ENCODE assay signal across 8 cellular contexts in the genomic region with DNA sequence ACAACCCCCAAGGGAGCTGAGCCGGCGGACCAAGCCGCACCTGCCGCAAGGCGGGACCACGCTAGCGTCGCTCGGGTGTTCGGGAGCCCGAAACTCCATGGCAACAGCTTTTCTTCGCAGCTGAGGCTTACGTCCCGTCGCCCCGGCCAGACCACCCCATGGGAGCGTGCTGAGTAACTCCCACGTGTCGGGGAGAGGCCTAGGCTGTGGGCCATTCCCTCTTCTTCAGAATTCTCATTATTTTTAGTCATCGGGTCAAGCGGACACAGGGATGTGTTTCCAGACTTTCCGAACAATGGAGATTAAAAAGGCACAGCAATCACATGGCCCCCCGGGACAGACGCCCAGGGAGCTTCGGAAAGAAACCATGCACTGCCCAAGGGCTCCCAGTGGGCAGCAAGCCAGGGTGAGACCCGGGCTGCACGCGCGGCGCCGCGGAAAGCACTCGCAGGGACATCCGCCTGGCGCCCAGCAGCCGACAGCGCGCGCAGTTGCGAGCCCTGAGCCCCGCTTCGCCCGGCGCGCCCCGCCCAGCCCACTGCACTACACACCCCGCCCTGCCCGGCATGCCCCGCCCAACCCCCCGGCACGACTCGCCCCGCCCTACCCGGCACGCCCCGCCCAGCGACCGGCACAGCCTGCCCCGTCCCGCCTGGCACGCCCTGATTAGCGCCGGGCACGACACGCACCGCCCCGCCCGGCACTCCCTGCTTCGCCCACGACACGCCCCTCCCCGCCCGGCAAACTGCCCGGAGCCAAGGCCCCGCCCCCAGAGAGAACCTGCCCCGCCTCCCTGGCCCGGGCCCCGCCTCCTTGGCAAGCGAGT. TPM values are rescaled to one million over a fixed set of nuclear protein-coding genes. Genes with fewer than 3 reads are reported as not detected.
A peak's percentile ranks its signal among the peaks of the same experiment; 100 is the strongest.
DNase-seq lines count a peak whose midpoint lies in the region; ATAC-seq and TF ChIP-seq lines count a peak whose summit lies in the region.

No MANE protein-coding gene starts in this region.

- ATAC-seq in GM19025 (IDR thresholded peaks at IDR 0.05; ENCODE audit: low read depth, unreplicated experiment) (peak; percentile 91), HG03280 (IDR thresholded peaks at IDR 0.05; ENCODE audit: unreplicated experiment) (peak; percentile 92)

- no peaks in the 10 kb centered on the region for H3K27me3 ChIP-seq in kidney epithelial cell (ENCODE audit: control insufficient read depth, insufficient read depth, low read length)

- peak; percentile 93 for DNase-seq in AG10803 (ENCODE audit: low read depth)
- peak; percentile 96 for DNase-seq in NCI-H345 (lab: John Stamatoyannopoulos, UW)
- peak; percentile 99 for DNase-seq in activated CD4-positive, CD25-positive, alpha-beta regulatory T cell treated with anti-CD3 and anti-CD28 coated beads, Interleukin-2, amount 50 U/mL, for 16 hours (ENCODE audit: low read depth, low spot score)
- DNase-seq in cerebellar cortex (ENCODE audit: low spot score) = peak; percentile 85
- DNase-seq in kidney epithelial cell (ENCODE audit: low read depth) = peak; percentile 61
- peak; percentile 100 for DNase-seq in stimulated activated CD4-positive, alpha-beta T cell treated with anti-CD3 and anti-CD28 coated beads, Interleukin-15, amount 100 ng/mL, for 24 hours

- H3K4me3 ChIP-seq in AG10803 (ENCODE audit: low read length) = peak overlapping the region; percentile 74
- peak overlapping the region; percentile 78 for H3K4me3 ChIP-seq in kidney epithelial cell (ENCODE audit: low read depth, low read length)

- TF ChIP-seq CTCF in AG10803 (conservative IDR thresholded peaks at IDR 0.05; ENCODE audit: low read length) = no peak
- no peak for TF ChIP-seq CTCF in kidney epithelial cell (IDR thresholded peaks at IDR 0.05; ENCODE audit: insufficient read depth, low read length, poor library complexity, severe bottlenecking)

- H3K36me3 ChIP-seq in kidney epithelial cell (ENCODE audit: control insufficient read depth, insufficient read depth, low read length) = no peaks in the 10 kb centered on the region

RNA-seq across cellular contexts. Expression of gene AK7, which starts 0.4 kb away (rescaled TPM):
- 3.7 and 6.5 TPM in 2 replicates for total RNA-seq in kidney epithelial cell

RNA-seq across cellular contexts. Expression of gene GSKIP, which starts 28.2 kb away (rescaled TPM):
- 42.8 and 45.9 TPM in 2 replicates for total RNA-seq in kidney epithelial cell

RNA-seq across cellular contexts. Expression of gene ATG2B, which starts 28.4 kb away (rescaled TPM):
- 12.0 and 13.1 TPM in 2 replicates for total RNA-seq in kidney epithelial cell

Comparison
In these comparisons a context has a peak if more than half of its experiments do, and no peak if none do; other contexts are left out.
1. Peak in every context shown above with its lines: DNase-seq, ATAC-seq and H3K4me3 ChIP-seq.